10 cellular contexts compared by ENCODE assay signal in the genomic region with DNA sequence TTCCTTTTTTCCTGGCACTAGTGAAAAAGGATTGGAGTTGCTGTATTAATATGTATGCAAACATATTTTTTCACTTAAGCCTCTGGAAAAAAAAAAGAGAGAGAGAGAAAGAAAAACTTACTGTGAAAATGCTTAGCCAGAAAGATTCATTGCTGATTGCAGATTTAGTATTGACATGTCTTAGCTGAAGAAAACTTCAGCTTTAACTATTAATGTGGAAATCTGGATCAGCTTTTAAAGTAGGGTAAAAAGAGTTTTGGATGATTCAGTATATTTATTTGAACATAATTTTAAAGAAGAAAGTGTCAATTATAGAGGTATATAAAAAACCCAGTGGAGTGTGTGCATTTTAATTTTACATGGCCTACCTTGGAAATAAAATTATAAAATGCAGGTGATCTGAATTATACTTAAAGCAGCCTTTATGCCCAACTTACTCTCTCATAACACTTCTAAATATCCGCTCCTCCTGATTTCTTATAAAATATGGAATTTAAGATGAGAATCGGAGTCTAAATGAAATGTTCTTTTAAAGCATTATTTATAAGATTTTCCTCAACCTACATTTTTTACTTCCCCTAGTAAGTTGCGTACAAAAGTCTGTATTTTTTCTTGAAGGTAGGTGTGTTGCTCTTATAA. TPM values are rescaled to one million over a fixed set of nuclear protein-coding genes. Genes with fewer than 3 reads are reported as not detected.
DNase-seq lines count a peak whose midpoint lies in the region; TF ChIP-seq lines count a peak whose summit lies in the region.
"Had no signal": no experiment of that assay in that cellular context is flagged by ENCODE, and none has a peak within 500 bp of the region (broad histone marks: within the 10 kb centered on the region; RNA-seq: fewer than 3 reads in every experiment).

No MANE protein-coding gene starts in this region.

- H3K9ac ChIP-seq in Karpas-422 (ENCODE audit: low read length) (peak overlapping the region; percentile 1; the same call in 1 of the 2 replicates), neural progenitor cell (no peak overlapping the region)

- CTCF ChIA-PET in BJ (lab: Yijun Ruan, JAX): interaction anchor here (1.1 kb wide), 1 partner anchor 394 kb away, joined by 4 read pairs; no protein-coding TSS in a partner anchor

- no peak for TF ChIP-seq CTCF in BJ (IDR thresholded peaks at IDR 0.05; ENCODE audit: insufficient read depth, low read depth, low read length)
- no peak for TF ChIP-seq CTCF in neural progenitor cell (IDR thresholded peaks at IDR 0.05)

- H3K4me1 Mint-ChIP-seq in neural progenitor cell: peaks cover 53% of the 10 kb centered on the region

- H4K20me1 ChIP-seq in Karpas-422 (ENCODE audit: insufficient read depth, low read depth, low read length) (peaks cover 20% of the 10 kb centered on the region; the same call in 1 of the 2 replicates), neural progenitor cell (ENCODE audit: low read depth) (peaks cover 46% of the 10 kb centered on the region)

- POLR2A ChIA-PET in BJ (lab: Charles Lee): interaction anchor here (0.5 to 1.9 kb wide), 16 partner anchors 13 to 1092 kb away, joined by 3 to 16 read pairs (median 4); no protein-coding TSS in a partner anchor

- no peak overlapping the region for H3K27ac Mint-ChIP-seq in neural progenitor cell

- peak overlapping the region; percentile 66 for H3K27ac ChIP-seq in Karpas-422 (ENCODE audit: low read length)
- peak overlapping the region; percentile 57 for H3K27ac ChIP-seq in ectodermal cell (ENCODE audit: insufficient read depth, low read depth, low read length, poor library complexity, severe bottlenecking)
- H3K27ac ChIP-seq in neural progenitor cell: peak overlapping the region; percentile 99

- peaks cover 2% of the 10 kb centered on the region for H3K27me3 Mint-ChIP-seq in neural progenitor cell (ENCODE audit: insufficient read depth, low read depth)

- H3K4me1 ChIP-seq in Karpas-422 (ENCODE audit: low read length) (peaks cover 59% of the 10 kb centered on the region), ectodermal cell (ENCODE audit: control insufficient read depth, insufficient read depth, low read length) (peaks cover 22% of the 10 kb centered on the region), neural progenitor cell (peaks cover 49% of the 10 kb centered on the region)

- no peaks in the 10 kb centered on the region for H3K9me2 ChIP-seq in Karpas-422 (replicated peaks; ENCODE audit: insufficient read depth, low read length)

- WGBS in ectodermal cell, 2 experiments: no CpG with 5 or more reads among the region's 3 CpGs

- H3F3A ChIP-seq in neural progenitor cell (ENCODE audit: low read depth): peaks cover 90% of the 10 kb centered on the region

- H3K9me3 ChIP-seq in Karpas-422 (ENCODE audit: low read length): no peaks in the 10 kb centered on the region
- H3K9me3 ChIP-seq in ectodermal cell (ENCODE audit: control insufficient read depth, low read length): no peaks in the 10 kb centered on the region
- no peaks in the 10 kb centered on the region for H3K9me3 ChIP-seq in neural progenitor cell (ENCODE audit: low read depth)

- peak overlapping the region; percentile 100 for H3K4me3 Mint-ChIP-seq in neural progenitor cell

- H3K36me3 Mint-ChIP-seq in neural progenitor cell: peaks cover 28% of the 10 kb centered on the region

- H3K79me2 ChIP-seq in Karpas-422 (ENCODE audit: low read length) (peaks cover 29% of the 10 kb centered on the region), neural progenitor cell (ENCODE audit: low read depth) (peaks cover 49% of the 10 kb centered on the region)

- H3K27me3 ChIP-seq in BJ (ENCODE audit: control insufficient read depth, insufficient read depth, low read length) (no peaks in the 10 kb centered on the region), Karpas-422 (ENCODE audit: low read length) (no peaks in the 10 kb centered on the region), ectodermal cell (ENCODE audit: control insufficient read depth, insufficient read depth, low read length, poor library complexity, severe bottlenecking) (no peaks in the 10 kb centered on the region), neural progenitor cell (no peaks in the 10 kb centered on the region)

- H3K36me3 ChIP-seq in BJ (ENCODE audit: control insufficient read depth, insufficient read depth, low read length) (peaks cover 15% of the 10 kb centered on the region), Karpas-422 (ENCODE audit: insufficient read depth, low read length) (peaks cover 19% of the 10 kb centered on the region), ectodermal cell (ENCODE audit: control insufficient read depth, insufficient read depth, low read length) (peaks cover 22% of the 10 kb centered on the region), neural progenitor cell (peaks cover 17% of the 10 kb centered on the region)

- H3K9me3 Mint-ChIP-seq in neural progenitor cell: no peaks in the 10 kb centered on the region

- peak overlapping the region; percentile 70 for H3K4me3 ChIP-seq in BJ (ENCODE audit: low read depth, low read length)
- H3K4me3 ChIP-seq in Karpas-422 (ENCODE audit: low read length): peak overlapping the region; percentile 96
- peak overlapping the region; percentile 97 for H3K4me3 ChIP-seq in ectodermal cell (ENCODE audit: insufficient read depth, low read depth, low read length)
- peak overlapping the region; percentile 96 for H3K4me3 ChIP-seq in neural progenitor cell

- DNase-seq in BJ (ENCODE audit: low read depth) (no peak), Karpas-422 (no peak), neural progenitor cell (ENCODE audit: low spot score) (no peak), SW480 (ENCODE audit: low spot score) (no peak), hypothalamus (lab: John Stamatoyannopoulos, UW) (no peak), iPS-NIHi11 (ENCODE audit: low spot score) (no peak)
- no peak for DNase-seq in effector CD4-positive, alpha-beta T cell
- DNase-seq: activated effector memory CD4-positive, alpha-beta T cell treated with anti-CD3 and anti-CD28 coated beads, Interleukin-2, amount 50 U/mL, for 16 hours; NCI-H774 had no signal

- peak overlapping the region; percentile 83 for H3K4me2 ChIP-seq in Karpas-422 (ENCODE audit: low read depth, low read length, poor library complexity, severe bottlenecking)
- H3K4me2 ChIP-seq in neural progenitor cell: peak overlapping the region; percentile 95

- no peak overlapping the region for H2AFZ ChIP-seq in Karpas-422 (ENCODE audit: low read length)
- H2AFZ ChIP-seq in neural progenitor cell (replicated peaks): no peak overlapping the region

RNA-seq across cellular contexts. Expression of a gene that starts 3.6 kb away (rescaled TPM):
- polyA plus RNA-seq in BJ (2011; rRNA removed): 497 and 707 TPM in 2 replicates
- 263 and 386 TPM in 2 replicates for polyA minus RNA-seq in BJ (2011; rRNA and poly(A)+ RNA removed)
- total RNA-seq in Karpas-422 (2014; rRNA removed; shearing (Covaris generic); ENCODE audit: low replicate concordance): 67.7 and 77.2 TPM in 2 replicates
- 541 TPM for polyA plus RNA-seq in ectodermal cell (2013, experiment 1 of 4)
- 438 TPM for polyA plus RNA-seq in ectodermal cell (2013, experiment 2 of 4)
- polyA plus RNA-seq in ectodermal cell (2013, experiment 3 of 4): 358 TPM
- 422 TPM for polyA plus RNA-seq in ectodermal cell (2013, experiment 4 of 4)
- total RNA-seq in neural progenitor cell (ENCODE audit: low replicate concordance): 215 and 222 TPM in 2 replicates
